ENCODE assay signal across 16 cellular contexts in the genomic region with DNA sequence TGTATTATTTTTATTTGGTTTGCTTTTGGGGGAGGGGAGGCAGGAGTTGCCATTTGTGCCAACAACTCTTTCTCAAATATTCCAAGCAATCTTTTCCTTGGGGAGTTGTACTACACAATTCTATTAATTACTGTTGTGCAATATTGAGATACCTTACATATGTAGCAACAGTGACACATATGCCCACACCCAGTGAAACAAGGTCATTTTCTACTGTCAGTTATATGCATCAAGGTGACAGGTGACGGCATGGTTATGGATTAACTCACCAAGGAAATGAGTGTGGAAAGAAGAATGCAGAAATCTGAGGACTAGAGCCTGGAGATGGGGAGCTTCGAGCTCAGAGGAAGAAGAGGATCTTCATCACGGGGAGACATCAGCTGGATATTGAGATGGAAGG. TPM values are rescaled to one million over a fixed set of nuclear protein-coding genes. Genes with fewer than 3 reads are reported as not detected.
DNase-seq lines count a peak whose midpoint lies in the region; ATAC-seq and TF ChIP-seq lines count a peak whose summit lies in the region.
"Had no signal": no experiment of that assay in that cellular context is flagged by ENCODE, and none has a peak within 500 bp of the region (broad histone marks: within the 10 kb centered on the region; RNA-seq: fewer than 3 reads in every experiment).

No MANE protein-coding gene starts in this region.

- peaks cover 0 to 33% (median 5%) of the 10 kb centered on the region in 4 donors for H3K4me1 ChIP-seq in Peyer's patch

- H3K27me3 ChIP-seq in Peyer's patch: no peaks in the 10 kb centered on the region

- no peaks in the 10 kb centered on the region for H3K36me3 ChIP-seq in Peyer's patch

- H3K9me3 ChIP-seq in Peyer's patch: no peaks in the 10 kb centered on the region

- H3K27ac ChIP-seq in 22Rv1 (peak overlapping the region; percentile 85), Peyer's patch (peak overlapping the region in 3 of 4 donors; percentile 38 to 82 (median 70))

- TF ChIP-seq CTCF in 22Rv1 (IDR thresholded peaks at IDR 0.05) (no peak), Peyer's patch (IDR thresholded peaks at IDR 0.05) (no peak)

- no peak for TF ChIP-seq POLR2A in Peyer's patch (IDR thresholded peaks at IDR 0.05)

- H3K4me3 ChIP-seq in Peyer's patch: no peak overlapping the region

- ATAC-seq in GM18517 (IDR thresholded peaks at IDR 0.05; ENCODE audit: unreplicated experiment): no peak
- ATAC-seq: activated CD4-positive, alpha-beta T cell treated with anti-CD3 and anti-CD28 coated beads for 36 hours; activated naive CD4-positive, alpha-beta T cell treated with anti-CD3 and anti-CD28 coated beads, Interleukin-2, amount 50 U/mL, for 72 hours had no signal

- DNase-seq in ELR (ENCODE audit: low read depth): peak; percentile 59
- DNase-seq in Peyer's patch: peak in 1 of 3 donors; percentile 71
- DNase-seq in kidney tubule cell (ENCODE audit: low spot score): peak; percentile 85
- DNase-seq in NK-92 treated with Interleukin-12 subunit alpha and Interleukin-12 subunit beta, amount 100 ng/mL, for 24 hours (lab: John Stamatoyannopoulos, UW): no peak
- no peak for DNase-seq in NCI-H128 (lab: John Stamatoyannopoulos, UW; ENCODE audit: unreplicated experiment)
- no peak for DNase-seq in AG08396 (ENCODE audit: low spot score)
- DNase-seq: activated CD4-positive, alpha-beta T cell treated with anti-CD3 and anti-CD28 coated beads for 36 hours; central memory CD4-positive, alpha-beta T cell; endodermal cell; MV-4-11; NCI-H510A; RPMI8226 had no signal

RNA-seq across cellular contexts. Expression of a gene that starts 17.9 kb away (rescaled TPM):
- total RNA-seq in Peyer's patch: not detected
- total RNA-seq: neural crest cell had no signal

RNA-seq across cellular contexts. Expression of a gene that starts 19.4 kb away (rescaled TPM):
- 10 to 100 TPM in 3 of 4 donors, 1 to 10 TPM in 1; 6.7 to 29.5 (median 21.6) TPM for total RNA-seq in Peyer's patch

RNA-seq across cellular contexts. Expression of a gene that starts 22.9 kb away (rescaled TPM):
- 10 to 100 TPM; 16.5 to 44.4 (median 38.3) TPM for total RNA-seq in Peyer's patch

RNA-seq across cellular contexts. Expression of a gene that starts 22.9 kb away (rescaled TPM):
- 100 to 1,000 TPM; 263 to 474 (median 436) TPM for total RNA-seq in Peyer's patch

RNA-seq across cellular contexts. Expression of a gene that starts 39.5 kb away (rescaled TPM):
- 10 to 100 TPM; 19.8 to 34.3 (median 28.5) TPM for total RNA-seq in Peyer's patch

Comparison
In these comparisons a context has a peak if more than half of its experiments do, and no peak if none do; other contexts are left out.
1. DNase-seq: peak in ELR (single experiment) and kidney tubule cell (single experiment); none in NK-92 treated with Interleukin-12 subunit alpha and Interleukin-12 subunit beta, amount 100 ng/mL, for 24 hours (single experiment), NCI-H128 (single experiment) and AG08396 (single experiment).